16 cellular contexts compared by ENCODE assay signal in genomic region chr3:55884491-55885285, GRCh38.
"Had no signal": no experiment of that assay in that cellular context is flagged by ENCODE, and none has a peak within 500 bp of the region (broad histone marks: within the 10 kb centered on the region; RNA-seq: fewer than 3 reads in every experiment).

No MANE protein-coding gene starts in this region.

- H3K27ac ChIP-seq: gastrocnemius medialis, heart right ventricle, neural progenitor cell, ovary, vagina had no signal

- H3K4me3 ChIP-seq: gastrocnemius medialis, heart right ventricle, neural progenitor cell, ovary, vagina had no signal

- H3K27me3 Mint-ChIP-seq: activated CD4-positive, alpha-beta T cell treated with anti-CD3 and anti-CD28 coated beads, Interleukin-2, amount 10 ng/mL, durations not matched to agents 7 days and 5 days; activated naive CD4-positive, alpha-beta T cell treated with anti-CD3 and anti-CD28 coated beads, Interleukin-2, amount 10 ng/mL, durations not matched to agents 7 days and 5 days; central memory CD8-positive, alpha-beta T cell; T-helper 17 cell had no signal

- H3K36me3 Mint-ChIP-seq: activated naive CD4-positive, alpha-beta T cell treated with anti-CD3 and anti-CD28 coated beads, Interleukin-2, amount 10 ng/mL, durations not matched to agents 7 days and 5 days had no signal

- H3K27me3 ChIP-seq: gastrocnemius medialis, neural progenitor cell, ovary, vagina had no signal

- H3K9me3 Mint-ChIP-seq: activated CD4-positive, alpha-beta T cell treated with anti-CD3 and anti-CD28 coated beads, Interleukin-2, amount 10 ng/mL, durations not matched to agents 7 days and 5 days; activated naive CD4-positive, alpha-beta T cell treated with anti-CD3 and anti-CD28 coated beads, Interleukin-2, amount 10 ng/mL, durations not matched to agents 7 days and 5 days; activated T-helper 2 cell treated with anti-CD3 and anti-CD28 coated beads, Interferon-gamma antibody, Interleukin-2, Interleukin-4, amounts not matched to agents 10 μg/mL and 5 μg/mL and 100 μg/mL, durations not matched to agents 14 hours and 24 hours and 36 hours; central memory CD8-positive, alpha-beta T cell; dendritic cell treated with granulocyte-macrophage colony-stimulating factor and Interleukin-4, amounts not matched to agents 40 ng/mL and 50 ng/mL, for 4 days had no signal

- H3K4me1 ChIP-seq: gastrocnemius medialis, heart right ventricle, vagina had no signal

- H3K36me3 ChIP-seq: gastrocnemius medialis, heart right ventricle, ovary, vagina had no signal

- H3K4me1 Mint-ChIP-seq: activated CD4-positive, alpha-beta T cell treated with anti-CD3 and anti-CD28 coated beads, Interleukin-2, amount 10 ng/mL, durations not matched to agents 7 days and 5 days; activated naive CD4-positive, alpha-beta T cell treated with anti-CD3 and anti-CD28 coated beads, Interleukin-2, amount 10 ng/mL, durations not matched to agents 7 days and 5 days; central memory CD8-positive, alpha-beta T cell; T-helper 17 cell had no signal

- H3K4me3 Mint-ChIP-seq: activated CD4-positive, alpha-beta T cell treated with anti-CD3 and anti-CD28 coated beads, Interleukin-2, amount 10 ng/mL, durations not matched to agents 7 days and 5 days; activated naive CD4-positive, alpha-beta T cell treated with anti-CD3 and anti-CD28 coated beads, Interleukin-2, amount 10 ng/mL, durations not matched to agents 7 days and 5 days; central memory CD8-positive, alpha-beta T cell; dendritic cell treated with granulocyte-macrophage colony-stimulating factor and Interleukin-4, amounts not matched to agents 40 ng/mL and 50 ng/mL, for 4 days; neural progenitor cell; T-helper 17 cell had no signal

- H3K27ac Mint-ChIP-seq: activated CD4-positive, alpha-beta T cell treated with anti-CD3 and anti-CD28 coated beads, Interleukin-2, amount 10 ng/mL, durations not matched to agents 7 days and 5 days; activated naive CD4-positive, alpha-beta T cell treated with anti-CD3 and anti-CD28 coated beads, Interleukin-2, amount 10 ng/mL, durations not matched to agents 7 days and 5 days; activated T-helper 2 cell treated with anti-CD3 and anti-CD28 coated beads, Interferon-gamma antibody, Interleukin-2, Interleukin-4, amounts not matched to agents 10 μg/mL and 5 μg/mL and 100 μg/mL, durations not matched to agents 14 hours and 24 hours and 36 hours; dendritic cell treated with granulocyte-macrophage colony-stimulating factor and Interleukin-4, amounts not matched to agents 40 ng/mL and 50 ng/mL, for 4 days; neural progenitor cell; T-helper 17 cell had no signal

- H3K9me3 ChIP-seq: gastrocnemius medialis, heart right ventricle, ovary, vagina had no signal

- DNase-seq: activated CD4-positive, alpha-beta T cell treated with anti-CD3 and anti-CD28 coated beads, Interleukin-2, amount 10 ng/mL, durations not matched to agents 7 days and 5 days; activated CD4-positive, CD25-positive, alpha-beta regulatory T cell; activated naive CD4-positive, alpha-beta T cell treated with anti-CD3 and anti-CD28 coated beads, Interleukin-2, amount 10 ng/mL, durations not matched to agents 7 days and 5 days; activated T-cell treated with anti-CD3 and anti-CD28 coated beads for 4 hours; gastrocnemius medialis; heart right ventricle; islet precursor cell; ovary; retina; small intestine; T-helper 17 cell had no signal
